16 cellular contexts compared by ENCODE assay signal in genomic region chr12:15767301-15767700, GRCh38.
"Had no signal": no experiment of that assay in that cellular context is flagged by ENCODE, and none has a peak within 500 bp of the region (broad histone marks: within the 10 kb centered on the region; RNA-seq: fewer than 3 reads in every experiment).

No MANE protein-coding gene starts in this region.

- H3K4me1 ChIP-seq: gastrocnemius medialis had no signal

- H3K27ac ChIP-seq: epithelial cell of prostate, gastrocnemius medialis, neutrophil, right atrium auricular region had no signal

- H3K4me3 ChIP-seq: gastrocnemius medialis, right atrium auricular region had no signal

- DNase-seq: activated CD4-positive, alpha-beta T cell treated with anti-CD3 and anti-CD28 coated beads, Interleukin-2, amount 50 U/mL, for 1 hour; activated CD8-positive, alpha-beta memory T cell treated with anti-CD3 and anti-CD28 coated beads for 24 hours; activated naive CD4-positive, alpha-beta T cell; activated naive CD8-positive, alpha-beta T cell treated with anti-CD3 and anti-CD28 coated beads, Interleukin-2, amount 10 ng/mL, durations not matched to agents 7 days and 5 days; anterior cingulate cortex; effector memory CD8-positive, alpha-beta T cell; gastrocnemius medialis; natural killer cell; posterior cingulate gyrus; small intestine; stimulated activated CD4-positive, alpha-beta T cell treated with anti-CD3 and anti-CD28 coated beads, Interleukin-4, amount 100 ng/mL, for 24 hours; stimulated activated naive CD4-positive, alpha-beta T cell; trophoblast cell had no signal

- H3K9me3 ChIP-seq: gastrocnemius medialis, neutrophil, right atrium auricular region had no signal

- H3K27me3 ChIP-seq: gastrocnemius medialis, neutrophil, right atrium auricular region had no signal

- H3K36me3 ChIP-seq: gastrocnemius medialis, neutrophil, right atrium auricular region had no signal
